ENCODE assay signal across 1 cellular context in the genomic region with DNA sequence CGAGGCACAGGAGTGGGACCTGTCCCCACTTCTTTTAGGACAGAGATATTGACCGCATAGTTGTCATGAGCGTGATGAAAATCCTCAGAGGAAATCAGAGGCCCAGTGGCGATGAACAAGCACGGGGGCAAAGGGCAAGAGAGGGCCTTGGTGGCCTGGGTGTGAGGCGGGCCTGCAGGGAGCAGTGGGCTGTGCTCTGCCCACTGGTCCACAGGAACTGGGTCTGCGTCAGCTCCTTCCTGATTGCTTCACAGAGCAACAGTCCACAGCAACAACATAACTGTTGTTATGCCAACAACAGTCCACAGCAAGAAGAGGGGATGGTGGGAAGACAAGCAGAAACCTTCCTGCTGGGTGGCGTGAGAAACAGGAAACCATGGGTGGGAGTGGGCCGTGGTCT.
TF ChIP-seq lines count a peak whose summit lies in the region.

No MANE protein-coding gene starts in this region.

TF ChIP-seq in SK-N-SH, 30 proteins besides CTCF, POLR2A, EP300 and RAD21 (continued from another document):
- TF ChIP-seq, protein P1, sequence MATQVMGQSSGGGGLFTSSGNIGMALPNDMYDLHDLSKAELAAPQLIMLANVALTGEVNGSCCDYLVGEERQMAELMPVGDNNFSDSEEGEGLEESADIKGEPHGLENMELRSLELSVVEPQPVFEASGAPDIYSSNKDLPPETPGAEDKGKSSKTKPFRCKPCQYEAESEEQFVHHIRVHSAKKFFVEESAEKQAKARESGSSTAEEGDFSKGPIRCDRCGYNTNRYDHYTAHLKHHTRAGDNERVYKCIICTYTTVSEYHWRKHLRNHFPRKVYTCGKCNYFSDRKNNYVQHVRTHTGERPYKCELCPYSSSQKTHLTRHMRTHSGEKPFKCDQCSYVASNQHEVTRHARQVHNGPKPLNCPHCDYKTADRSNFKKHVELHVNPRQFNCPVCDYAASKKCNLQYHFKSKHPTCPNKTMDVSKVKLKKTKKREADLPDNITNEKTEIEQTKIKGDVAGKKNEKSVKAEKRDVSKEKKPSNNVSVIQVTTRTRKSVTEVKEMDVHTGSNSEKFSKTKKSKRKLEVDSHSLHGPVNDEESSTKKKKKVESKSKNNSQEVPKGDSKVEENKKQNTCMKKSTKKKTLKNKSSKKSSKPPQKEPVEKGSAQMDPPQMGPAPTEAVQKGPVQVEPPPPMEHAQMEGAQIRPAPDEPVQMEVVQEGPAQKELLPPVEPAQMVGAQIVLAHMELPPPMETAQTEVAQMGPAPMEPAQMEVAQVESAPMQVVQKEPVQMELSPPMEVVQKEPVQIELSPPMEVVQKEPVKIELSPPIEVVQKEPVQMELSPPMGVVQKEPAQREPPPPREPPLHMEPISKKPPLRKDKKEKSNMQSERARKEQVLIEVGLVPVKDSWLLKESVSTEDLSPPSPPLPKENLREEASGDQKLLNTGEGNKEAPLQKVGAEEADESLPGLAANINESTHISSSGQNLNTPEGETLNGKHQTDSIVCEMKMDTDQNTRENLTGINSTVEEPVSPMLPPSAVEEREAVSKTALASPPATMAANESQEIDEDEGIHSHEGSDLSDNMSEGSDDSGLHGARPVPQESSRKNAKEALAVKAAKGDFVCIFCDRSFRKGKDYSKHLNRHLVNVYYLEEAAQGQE (IDR thresholded peaks at IDR 0.05; ENCODE audit: low read depth, low read length): no peak
- TF ChIP-seq SMC3 (IDR thresholded peaks at IDR 0.05; ENCODE audit: low read depth, low read length) (no peak), ELF1 (IDR thresholded peaks at IDR 0.05) (no peak), TCF12 (IDR thresholded peaks at IDR 0.05) (no peak), FOXM1 (IDR thresholded peaks at IDR 0.05; ENCODE audit: low read depth) (no peak), EZH2phosphoT487 (IDR thresholded peaks at IDR 0.05; ENCODE audit: borderline replicate concordance, low read depth) (no peak)
- TF ChIP-seq, protein P2, sequence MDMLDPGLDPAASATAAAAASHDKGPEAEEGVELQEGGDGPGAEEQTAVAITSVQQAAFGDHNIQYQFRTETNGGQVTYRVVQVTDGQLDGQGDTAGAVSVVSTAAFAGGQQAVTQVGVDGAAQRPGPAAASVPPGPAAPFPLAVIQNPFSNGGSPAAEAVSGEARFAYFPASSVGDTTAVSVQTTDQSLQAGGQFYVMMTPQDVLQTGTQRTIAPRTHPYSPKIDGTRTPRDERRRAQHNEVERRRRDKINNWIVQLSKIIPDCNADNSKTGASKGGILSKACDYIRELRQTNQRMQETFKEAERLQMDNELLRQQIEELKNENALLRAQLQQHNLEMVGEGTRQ (IDR thresholded peaks at IDR 0.05; ENCODE audit: borderline replicate concordance, low read depth, low read length): no peak
- TF ChIP-seq, protein P3, sequence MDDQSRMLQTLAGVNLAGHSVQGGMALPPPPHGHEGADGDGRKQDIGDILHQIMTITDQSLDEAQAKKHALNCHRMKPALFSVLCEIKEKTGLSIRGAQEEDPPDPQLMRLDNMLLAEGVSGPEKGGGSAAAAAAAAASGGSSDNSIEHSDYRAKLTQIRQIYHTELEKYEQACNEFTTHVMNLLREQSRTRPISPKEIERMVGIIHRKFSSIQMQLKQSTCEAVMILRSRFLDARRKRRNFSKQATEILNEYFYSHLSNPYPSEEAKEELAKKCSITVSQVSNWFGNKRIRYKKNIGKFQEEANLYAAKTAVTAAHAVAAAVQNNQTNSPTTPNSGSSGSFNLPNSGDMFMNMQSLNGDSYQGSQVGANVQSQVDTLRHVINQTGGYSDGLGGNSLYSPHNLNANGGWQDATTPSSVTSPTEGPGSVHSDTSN (IDR thresholded peaks at IDR 0.05): no peak
